In the genomic region with DNA sequence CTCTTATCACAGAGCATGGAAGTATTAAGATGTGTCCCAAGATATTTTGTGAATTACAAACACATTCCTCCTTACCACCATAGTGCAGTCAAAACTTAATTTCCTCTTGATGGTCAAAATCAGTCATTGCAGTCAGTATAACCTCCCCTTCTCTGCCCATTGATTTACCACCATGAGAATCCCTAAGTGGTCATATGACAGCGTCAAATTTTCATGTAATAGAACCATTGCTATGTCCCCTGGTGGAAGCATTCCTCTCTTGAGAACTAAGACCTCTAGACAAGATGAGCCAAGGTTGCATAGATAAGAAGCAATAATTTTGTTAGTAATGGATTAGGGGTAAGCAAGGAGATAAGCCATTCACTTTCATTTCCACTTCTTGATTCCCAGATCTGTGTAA, we compare ENCODE assay signal across 1 cellular context.
TF ChIP-seq lines count a peak whose summit lies in the region.

No MANE protein-coding gene starts in this region.

TF ChIP-seq in SK-N-SH, 30 proteins besides CTCF, POLR2A, EP300 and RAD21:
- TF ChIP-seq FOSL2 (IDR thresholded peaks at IDR 0.05; ENCODE audit: borderline replicate concordance, low read depth) (no peak), TEAD4 (IDR thresholded peaks at IDR 0.05; ENCODE audit: borderline replicate concordance, insufficient read depth) (0 out of 2 replicates have a peak, but pooled peaks have one; percentile 11)
